8 cellular contexts compared by ENCODE assay signal in genomic region chr2:241149925-241150659, GRCh38. TPM values are rescaled to one million over a fixed set of nuclear protein-coding genes. Genes with fewer than 3 reads are reported as not detected.
DNase-seq lines count a peak whose midpoint lies in the region; ATAC-seq and TF ChIP-seq lines count a peak whose summit lies in the region.

A gene with protein sequence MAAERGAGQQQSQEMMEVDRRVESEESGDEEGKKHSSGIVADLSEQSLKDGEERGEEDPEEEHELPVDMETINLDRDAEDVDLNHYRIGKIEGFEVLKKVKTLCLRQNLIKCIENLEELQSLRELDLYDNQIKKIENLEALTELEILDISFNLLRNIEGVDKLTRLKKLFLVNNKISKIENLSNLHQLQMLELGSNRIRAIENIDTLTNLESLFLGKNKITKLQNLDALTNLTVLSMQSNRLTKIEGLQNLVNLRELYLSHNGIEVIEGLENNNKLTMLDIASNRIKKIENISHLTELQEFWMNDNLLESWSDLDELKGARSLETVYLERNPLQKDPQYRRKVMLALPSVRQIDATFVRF (plus strand): TSS chr2:241150467. CDS start chr2:241150496, 29 bp downstream.

- no peaks in the 10 kb centered on the region for H3K36me3 ChIP-seq in H7 (replicated peaks; ENCODE audit: control insufficient read depth, insufficient read depth, low read length)

- H3K4me3 ChIP-seq in H7 (ENCODE audit: insufficient read depth, low read depth, low read length): peak within 1 kb of the TSS; percentile 90
- peak within 1 kb of the TSS; percentile 68 for H3K4me3 ChIP-seq in fibroblast of pulmonary artery (replicated peaks; ENCODE audit: low read depth, low read length)

- no peaks in the 10 kb centered on the region for H3K9me3 Mint-ChIP-seq in nephron progenitor cell
- no peaks in the 10 kb centered on the region for H3K9me3 Mint-ChIP-seq in stimulated activated naive CD8-positive, alpha-beta T cell treated with anti-CD3 and anti-CD28 coated beads, Interleukin-15, amount 100 ng/mL, for 72 hours

- peaks cover 11% of the 10 kb centered on the region for H3K27me3 Mint-ChIP-seq in nephron progenitor cell (ENCODE audit: low read depth, poor library complexity)
- H3K27me3 Mint-ChIP-seq in stimulated activated naive CD8-positive, alpha-beta T cell treated with anti-CD3 and anti-CD28 coated beads, Interleukin-15, amount 100 ng/mL, for 72 hours: no peaks in the 10 kb centered on the region

- peak within 1 kb of the TSS; percentile 93 for H3K4me3 Mint-ChIP-seq in nephron progenitor cell
- peak within 1 kb of the TSS; percentile 85 to 96 for H3K4me3 Mint-ChIP-seq in stimulated activated naive CD8-positive, alpha-beta T cell treated with anti-CD3 and anti-CD28 coated beads, Interleukin-15, amount 100 ng/mL, for 72 hours

- H3K27ac Mint-ChIP-seq in nephron progenitor cell: peak within 1 kb of the TSS; percentile 96
- H3K27ac Mint-ChIP-seq in stimulated activated naive CD8-positive, alpha-beta T cell treated with anti-CD3 and anti-CD28 coated beads, Interleukin-15, amount 100 ng/mL, for 72 hours: peak within 1 kb of the TSS; percentile 92 to 93

- in situ Hi-C loops in G401 (cut with HindIII; ENCODE audit: low sequenced_read_pairs): no loop called here

- ATAC-seq in stimulated activated naive CD8-positive, alpha-beta T cell treated with anti-CD3 and anti-CD28 coated beads, Interleukin-15, amount 100 ng/mL, for 72 hours: peak; percentile 82

- peaks cover 34% of the 10 kb centered on the region for H3K4me1 Mint-ChIP-seq in nephron progenitor cell
- H3K4me1 Mint-ChIP-seq in stimulated activated naive CD8-positive, alpha-beta T cell treated with anti-CD3 and anti-CD28 coated beads, Interleukin-15, amount 100 ng/mL, for 72 hours: peaks cover 49% of the 10 kb centered on the region

- DNase-seq in G401 (ENCODE audit: low spot score) (peak; percentile 94), H7 (peak; percentile 99), M059J (ENCODE audit: low read depth) (peak; percentile 89), SHP77 (lab: John Stamatoyannopoulos, UW) (peak; percentile 88 to 94), fibroblast of pulmonary artery (ENCODE audit: low read depth) (peak; percentile 92), nephron progenitor cell (peak; percentile 94)
- peak; percentile 93 for DNase-seq in activated effector memory CD4-positive, alpha-beta T cell treated with Interleukin-2 at 50 U/mL for 16 hours
- DNase-seq in stimulated activated naive CD8-positive, alpha-beta T cell treated with anti-CD3 and anti-CD28 coated beads, Interleukin-15, amount 100 ng/mL, for 72 hours: peak; percentile 92 to 95

- peaks cover 5% of the 10 kb centered on the region for H3K36me3 Mint-ChIP-seq in nephron progenitor cell (ENCODE audit: low read depth)

- no peak for TF ChIP-seq CTCF in fibroblast of pulmonary artery (IDR thresholded peaks at IDR 0.05; ENCODE audit: low read length, missing control alignments)
- no peak for TF ChIP-seq CTCF in nephron progenitor cell (IDR thresholded peaks at IDR 0.05)

- H3K27me3 ChIP-seq in H7 (ENCODE audit: control insufficient read depth, insufficient read depth, low read length): peaks cover 8% of the 10 kb centered on the region; the same call in 1 of the 2 replicates

RNA-seq across cellular contexts. Expression of the gene that starts here (rescaled TPM):
- total RNA-seq in G401 (2014; rRNA removed; shearing (Covaris generic)): 83.2 and 91.9 TPM in 2 replicates
- total RNA-seq in H7 (2014; rRNA removed; shearing (Covaris generic)): 32.1 and 36.9 TPM in 2 replicates
- 59.2 and 60.7 TPM in 2 replicates for total RNA-seq in M059J (2014; rRNA removed; shearing (Covaris generic))

Comparison
In these comparisons a context has a peak if more than half of its experiments do, and no peak if none do; other contexts are left out.
1. Peak in every context shown above with its lines: DNase-seq, ATAC-seq and H3K4me3 ChIP-seq.